In the genomic region with DNA sequence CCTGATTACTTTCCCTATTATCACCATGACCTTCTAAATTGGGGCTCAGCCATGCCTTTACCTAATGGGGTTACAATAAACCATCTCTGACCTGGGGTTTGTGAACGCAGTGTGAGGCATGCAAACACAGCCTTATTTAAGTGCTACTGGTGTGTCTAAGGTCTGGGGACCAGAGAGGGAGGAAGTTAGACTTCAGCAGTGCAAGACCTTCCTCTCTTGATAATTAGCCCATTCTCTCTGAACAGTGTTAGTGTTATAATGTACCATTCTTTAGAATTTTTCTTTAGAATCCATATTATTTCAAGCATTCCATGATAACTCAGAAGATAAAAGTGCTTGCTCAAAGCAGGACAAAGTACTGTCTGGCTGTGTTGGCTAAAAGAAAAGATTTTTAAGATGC, we compare ENCODE assay signal across 19 cellular contexts.
"Had no signal": no experiment of that assay in that cellular context is flagged by ENCODE, and none has a peak within 500 bp of the region (broad histone marks: within the 10 kb centered on the region; RNA-seq: fewer than 3 reads in every experiment).

No MANE protein-coding gene starts in this region.

- H3K9me3 Mint-ChIP-seq: activated CD4-positive, alpha-beta T cell treated with anti-CD3 and anti-CD28 coated beads, Interleukin-2, amount 10 ng/mL, durations not matched to agents 24 days and 14 days; activated CD8-positive, alpha-beta T cell treated with anti-CD3 and anti-CD28 coated beads for 36 hours; activated naive CD4-positive, alpha-beta T cell treated with anti-CD3 and anti-CD28 coated beads, Interleukin-2, amount 10 ng/mL, durations not matched to agents 7 days and 5 days; mesothelial cell of epicardium; natural killer cell; stimulated activated memory B cell treated with anti-CD40 and anti-IgM and Interleukin-4, amounts not matched to agents 10 μg/mL and 1 μg/mL and 100 μg/mL, for 72 hours had no signal

- DNase-seq: activated CD4-positive, alpha-beta T cell treated with anti-CD3 and anti-CD28 coated beads, Interleukin-2, amount 10 ng/mL, durations not matched to agents 24 days and 14 days; activated CD8-positive, alpha-beta memory T cell treated with anti-CD3 and anti-CD28 coated beads, Interleukin-2, amount 10 ng/mL, durations not matched to agents 7 days and 5 days; activated CD8-positive, alpha-beta T cell treated with anti-CD3 and anti-CD28 coated beads for 36 hours; activated effector memory CD4-positive, alpha-beta T cell treated with anti-CD3 and anti-CD28 coated beads, Interleukin-2, amount 50 U/mL, for 16 hours; activated naive CD4-positive, alpha-beta T cell treated with anti-CD3 and anti-CD28 coated beads, Interleukin-2, amount 10 ng/mL, durations not matched to agents 7 days and 5 days; activated T-cell treated with anti-CD3 and anti-CD28 coated beads for 4 hours; amygdala; cerebellar nuclear complex; glutamatergic neuron; kidney glomerular epithelial cell; left ventricle myocardium inferior; natural killer cell; sigmoid colon; stimulated activated CD4-positive, alpha-beta T cell treated with anti-CD3 and anti-CD28 coated beads, Interleukin-15, amount 100 ng/mL, for 24 hours; transverse colon had no signal

- FAIRE-seq: frontal cortex had no signal

- H3K27me3 Mint-ChIP-seq: stimulated activated memory B cell treated with anti-CD40 and anti-IgM and Interleukin-4, amounts not matched to agents 10 μg/mL and 1 μg/mL and 100 μg/mL, for 72 hours had no signal

- H3K36me3 Mint-ChIP-seq: activated CD8-positive, alpha-beta memory T cell treated with anti-CD3 and anti-CD28 coated beads, Interleukin-2, amount 10 ng/mL, durations not matched to agents 7 days and 5 days; activated naive CD4-positive, alpha-beta T cell treated with anti-CD3 and anti-CD28 coated beads, Interleukin-2, amount 10 ng/mL, durations not matched to agents 7 days and 5 days; mesothelial cell of epicardium; natural killer cell; stimulated activated memory B cell treated with anti-CD40 and anti-IgM and Interleukin-4, amounts not matched to agents 10 μg/mL and 1 μg/mL and 100 μg/mL, for 72 hours had no signal

- H3K4me1 Mint-ChIP-seq: natural killer cell had no signal

- H3K27ac Mint-ChIP-seq: activated CD4-positive, alpha-beta T cell treated with anti-CD3 and anti-CD28 coated beads, Interleukin-2, amount 10 ng/mL, durations not matched to agents 24 days and 14 days; activated CD8-positive, alpha-beta memory T cell treated with anti-CD3 and anti-CD28 coated beads, Interleukin-2, amount 10 ng/mL, durations not matched to agents 7 days and 5 days; activated CD8-positive, alpha-beta T cell treated with anti-CD3 and anti-CD28 coated beads for 36 hours; activated naive CD4-positive, alpha-beta T cell treated with anti-CD3 and anti-CD28 coated beads, Interleukin-2, amount 10 ng/mL, durations not matched to agents 7 days and 5 days; mesothelial cell of epicardium; natural killer cell; stimulated activated memory B cell treated with anti-CD40 and anti-IgM and Interleukin-4, amounts not matched to agents 10 μg/mL and 1 μg/mL and 100 μg/mL, for 72 hours had no signal

- H3K4me3 Mint-ChIP-seq: activated CD4-positive, alpha-beta T cell treated with anti-CD3 and anti-CD28 coated beads, Interleukin-2, amount 10 ng/mL, durations not matched to agents 24 days and 14 days; activated CD8-positive, alpha-beta memory T cell treated with anti-CD3 and anti-CD28 coated beads, Interleukin-2, amount 10 ng/mL, durations not matched to agents 7 days and 5 days; activated CD8-positive, alpha-beta T cell treated with anti-CD3 and anti-CD28 coated beads for 36 hours; activated naive CD4-positive, alpha-beta T cell treated with anti-CD3 and anti-CD28 coated beads, Interleukin-2, amount 10 ng/mL, durations not matched to agents 7 days and 5 days; mesothelial cell of epicardium; natural killer cell; stimulated activated memory B cell treated with anti-CD40 and anti-IgM and Interleukin-4, amounts not matched to agents 10 μg/mL and 1 μg/mL and 100 μg/mL, for 72 hours had no signal

- ATAC-seq: activated CD4-positive, CD25-positive, alpha-beta regulatory T cell treated with anti-CD3 and anti-CD28 coated beads, Interleukin-2, amount 50 U/mL, for 24 hours; activated CD8-positive, alpha-beta memory T cell treated with anti-CD3 and anti-CD28 coated beads, Interleukin-2, amount 10 ng/mL, durations not matched to agents 7 days and 5 days; activated CD8-positive, alpha-beta T cell treated with anti-CD3 and anti-CD28 coated beads for 36 hours; natural killer cell; stimulated activated memory B cell treated with anti-CD40 and anti-IgM and Interleukin-4, amounts not matched to agents 10 μg/mL and 1 μg/mL and 100 μg/mL, for 72 hours had no signal
